8 cellular contexts compared by ENCODE assay signal in genomic region chrX:48737213-48737938, GRCh38.
DNase-seq lines count a peak whose midpoint lies in the region; ATAC-seq and TF ChIP-seq lines count a peak whose summit lies in the region.

No MANE protein-coding gene starts in this region.

- peak; percentile 73 for TF ChIP-seq POLR2A in GM19193 (IDR thresholded peaks at IDR 0.05; ENCODE audit: extremely low read depth, insufficient read depth, insufficient read length)

- peak; percentile 98 for ATAC-seq in HG03432 (IDR thresholded peaks at IDR 0.05; ENCODE audit: unreplicated experiment)

- DNase-seq in Ammon's horn (ENCODE audit: low spot score) (peak; percentile 96), NCI-H510A treated with DMSO at 0.1 percent for 48 hours (lab: John Stamatoyannopoulos, UW) (peak; percentile 94), kidney glomerular epithelial cell (lab: John Stamatoyannopoulos, UW) (peak; percentile 92)
- DNase-seq in activated CD4-positive, alpha-beta T cell treated with anti-CD3 and anti-CD28 coated beads for 4 hours, result peak; percentile 83 to 85
- peak; percentile 78 to 79 for DNase-seq in stimulated activated CD4-positive, alpha-beta T cell treated with anti-CD3 and anti-CD28 coated beads, Interleukin-15, amount 100 ng/mL, for 48 hours (ENCODE audit: low read depth in 2 of 2)

- H3K27ac ChIP-seq in cingulate gyrus (ENCODE audit: low read depth, low read length), result peak overlapping the region; percentile 92

Comparison
In these comparisons a context has a peak if more than half of its experiments do, and no peak if none do; other contexts are left out.
1. Peak in every context shown above with its lines: DNase-seq, ATAC-seq and H3K27ac ChIP-seq.